In genomic region chr10:131162866-131163265, GRCh38 we compare ENCODE assay signal across 16 cellular contexts.
"Had no signal": no experiment of that assay in that cellular context is flagged by ENCODE, and none has a peak within 500 bp of the region (broad histone marks: within the 10 kb centered on the region; RNA-seq: fewer than 3 reads in every experiment).

No MANE protein-coding gene starts in this region.

- DNase-seq: colonic mucosa; effector CD4-positive, alpha-beta T cell; endodermal cell; erythroblast; foreskin keratinocyte; mesendoderm; naive B cell; right cardiac atrium; stimulated activated CD4-positive, alpha-beta T cell treated with anti-CD3 and anti-CD28 coated beads, Interleukin-2, amount 100 ng/mL, for 48 hours; stimulated activated naive CD8-positive, alpha-beta T cell treated with anti-CD3 and anti-CD28 coated beads, Interleukin-15, Interleukin-2, amounts not matched to agents 100 U/mL and 50 U/mL, for 24 hours; thyroid gland had no signal

- H3K27ac ChIP-seq: colonic mucosa, foreskin keratinocyte, hepatocyte, suprapubic skin had no signal

- H3K27me3 ChIP-seq: colonic mucosa, foreskin keratinocyte, hepatocyte, thyroid gland had no signal

- H3K4me2 ChIP-seq: hepatocyte, smooth muscle cell had no signal

- H3K27me3 Mint-ChIP-seq: naive B cell had no signal

- H3K4me3 Mint-ChIP-seq: endodermal cell, naive B cell, type B pancreatic cell had no signal

- ATAC-seq: foreskin keratinocyte; right cardiac atrium; stimulated activated naive CD8-positive, alpha-beta T cell treated with anti-CD3 and anti-CD28 coated beads, Interleukin-15, Interleukin-2, amounts not matched to agents 100 U/mL and 50 U/mL, for 24 hours had no signal

- H3K27ac Mint-ChIP-seq: endodermal cell, naive B cell, progenitor cell of endocrine pancreas, type B pancreatic cell had no signal

- H3K4me1 Mint-ChIP-seq: naive B cell had no signal

- H3K36me3 Mint-ChIP-seq: naive B cell, type B pancreatic cell had no signal

- H3K4me1 ChIP-seq: colonic mucosa, foreskin keratinocyte, suprapubic skin had no signal

- H3K79me2 ChIP-seq: hepatocyte had no signal

- H3K4me3 ChIP-seq: colonic mucosa, hepatocyte, smooth muscle cell, suprapubic skin, thyroid gland had no signal

- H3K9me3 ChIP-seq: colonic mucosa, suprapubic skin, thyroid gland had no signal

- H2AFZ ChIP-seq: hepatocyte had no signal

- H3K36me3 ChIP-seq: colonic mucosa, suprapubic skin, thyroid gland had no signal

- H3K9me3 Mint-ChIP-seq: endodermal cell, naive B cell, type B pancreatic cell had no signal
